8 cellular contexts compared by ENCODE assay signal in the genomic region with DNA sequence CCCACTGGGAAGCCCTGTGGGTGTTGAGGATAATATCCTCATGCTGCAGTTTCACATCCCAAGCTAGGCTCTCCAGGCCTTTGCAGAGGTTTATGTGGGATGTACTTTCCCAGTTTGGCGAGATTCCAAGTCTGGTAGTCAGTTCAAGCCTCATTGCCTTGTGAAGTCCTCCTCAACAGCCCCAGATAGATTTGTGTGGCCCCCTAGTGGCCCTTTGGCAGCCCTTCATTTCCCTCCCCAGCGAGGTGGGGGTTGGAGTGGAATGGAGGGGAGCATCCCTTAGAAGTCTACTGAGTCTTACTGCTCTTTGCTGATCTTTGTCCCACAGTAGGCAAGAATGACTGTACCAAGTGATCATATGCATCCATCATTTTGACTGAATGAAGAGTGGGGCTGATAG.
DNase-seq lines count a peak whose midpoint lies in the region; ATAC-seq, FAIRE-seq and TF ChIP-seq lines count a peak whose summit lies in the region.

No MANE protein-coding gene starts in this region.

- no peak overlapping the region for H3K9ac ChIP-seq in keratinocyte (ENCODE audit: control insufficient read depth, extremely low read depth, insufficient read depth, low read length)

- peaks cover 2% of the 10 kb centered on the region for H3K9me1 ChIP-seq in keratinocyte (ENCODE audit: control insufficient read depth, extremely low read depth, insufficient read depth, low read length)

- no peak overlapping the region for H2AFZ ChIP-seq in keratinocyte (ENCODE audit: control insufficient read depth, low read length)

- FAIRE-seq in keratinocyte (lab: Jason Lieb, UNC), result peak; percentile 34

- dilution Hi-C loops in keratinocyte (cut with MboI; ENCODE audit: extremely low pct_ligation_motif_present, low sequenced_read_pairs), result no loop called here

- no peak overlapping the region for H3K4me3 ChIP-seq in keratinocyte (ENCODE audit: control insufficient read depth in 2 of 3, extremely low read depth in 1 of 3, insufficient read depth in 2 of 3, low read depth in 1 of 3, low read length in 3 of 3)

- no peak overlapping the region for H3K27ac ChIP-seq in keratinocyte (ENCODE audit: control insufficient read depth, insufficient read depth, low read length)

- peak in 2 of 3 experiments; percentile 64 to 66 for TF ChIP-seq CTCF in keratinocyte (optimal IDR thresholded peaks at IDR 0.05 in 1 of 3, IDR thresholded peaks at IDR 0.05 in 1 of 3, conservative IDR thresholded peaks at IDR 0.05 in 1 of 3; ENCODE audit: extremely low read depth in 1 of 3, insufficient read depth in 2 of 3, low read length in 3 of 3)

- H4K20me1 ChIP-seq in keratinocyte (ENCODE audit: control insufficient read depth, extremely low read depth, insufficient read depth, low read length), result no peaks in the 10 kb centered on the region

- H3K4me1 ChIP-seq in keratinocyte (ENCODE audit: control insufficient read depth, extremely low read depth, insufficient read depth, low read length), result no peaks in the 10 kb centered on the region

- no peaks in the 10 kb centered on the region for H3K79me2 ChIP-seq in keratinocyte (ENCODE audit: control insufficient read depth, insufficient read depth, low read length)

- no peak overlapping the region for H3K4me2 ChIP-seq in keratinocyte (ENCODE audit: control insufficient read depth, extremely low read depth, insufficient read depth, low read depth, low read length)

- no peaks in the 10 kb centered on the region for H3K27me3 ChIP-seq in keratinocyte (ENCODE audit: control insufficient read depth, extremely low read depth, insufficient read depth, low read length)

- H3K9me3 ChIP-seq in keratinocyte (ENCODE audit: control insufficient read depth, low read depth, low read length), result no peaks in the 10 kb centered on the region

- no peak for ATAC-seq in GM19467 (IDR thresholded peaks at IDR 0.05; ENCODE audit: unreplicated experiment)

- H3K36me3 ChIP-seq in keratinocyte (ENCODE audit: control insufficient read depth in 2 of 2, extremely low read depth in 1 of 2, insufficient read depth in 2 of 2, low read length in 2 of 2), result no peaks in the 10 kb centered on the region

- DNase-seq in DMS153 (lab: John Stamatoyannopoulos, UW), result peak; percentile 15
- peak; percentile 69 for DNase-seq in NAMALWA (ENCODE audit: low spot score)
- DNase-seq in astrocyte of the hippocampus (ENCODE audit: low read depth, low spot score), result peak; percentile 74
- DNase-seq in keratinocyte (ENCODE audit: low read depth, low spot score), result peak; percentile 25
- no peak for DNase-seq in KG1 (lab: John Stamatoyannopoulos, UW)
- DNase-seq in NCI-H2107 treated with DMSO at 0.1 percent for 48 hours (lab: John Stamatoyannopoulos, UW; ENCODE audit: unreplicated experiment), result no peak
- no peak for DNase-seq in NCI-H187 (lab: John Stamatoyannopoulos, UW)

Comparison
In these comparisons a context has a peak if more than half of its experiments do, and no peak if none do; other contexts are left out.
1. DNase-seq: peak in DMS153 (single experiment), NAMALWA (single experiment), astrocyte of the hippocampus (single experiment) and keratinocyte (single experiment); none in KG1 (single experiment), NCI-H2107 treated with DMSO at 0.1 percent for 48 hours (single experiment) and NCI-H187 (0 of 2).